Comparison of ENCODE assay signal across 14 cellular contexts in the genomic region with DNA sequence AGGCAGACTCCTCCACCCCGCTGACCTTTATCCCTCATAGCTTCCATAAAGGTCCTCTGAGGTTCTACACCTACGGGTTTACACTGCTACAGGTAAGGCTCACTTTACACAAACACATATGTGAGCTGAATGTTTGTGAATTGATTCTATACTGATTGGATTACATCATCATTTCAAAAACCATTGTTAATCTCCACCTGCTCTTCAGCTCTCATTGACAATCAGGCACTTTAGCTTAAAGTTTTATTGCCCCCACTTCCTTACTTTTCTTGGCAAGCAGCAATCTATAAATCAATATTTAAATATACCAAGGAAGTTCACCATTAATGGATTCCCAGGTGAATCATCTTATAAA. TPM values are rescaled to one million over a fixed set of nuclear protein-coding genes. Genes with fewer than 3 reads are reported as not detected.
DNase-seq lines count a peak whose midpoint lies in the region; ATAC-seq, FAIRE-seq and TF ChIP-seq lines count a peak whose summit lies in the region.
"Had no signal": no experiment of that assay in that cellular context is flagged by ENCODE, and none has a peak within 500 bp of the region (broad histone marks: within the 10 kb centered on the region; RNA-seq: fewer than 3 reads in every experiment).

No MANE protein-coding gene starts in this region.

- no peak overlapping the region for H3K4me3 ChIP-seq in HepG2 (replicated peaks in 1 of 3; ENCODE audit: insufficient read depth in 1 of 3, low read depth in 2 of 3, low read length in 3 of 3)
- no peak overlapping the region for H3K4me3 ChIP-seq in right lobe of liver
- no peak overlapping the region for H3K4me3 ChIP-seq in endodermal cell (ENCODE audit: low read length)
- H3K4me3 ChIP-seq in lower leg skin (ENCODE audit: low read depth, poor library complexity, severe bottlenecking) = no peak overlapping the region

- no peaks in the 10 kb centered on the region for H3K79me2 ChIP-seq in HepG2 (ENCODE audit: insufficient read depth, low read length)

- H3K4me3 Mint-ChIP-seq in endodermal cell (peak overlapping the region; percentile 61), type B pancreatic cell (peak overlapping the region; percentile 87)

- ATAC-seq in HepG2 (no peak), right lobe of liver (no peak)

- no peak for DNase-seq in HepG2 (ENCODE audit: low spot score)
- no peak for DNase-seq in right lobe of liver
- DNase-seq in NCI-H748 (lab: John Stamatoyannopoulos, UW; ENCODE audit: unreplicated experiment) = peak; percentile 82
- DNase-seq in endodermal cell = no peak
- no peak for DNase-seq in type B pancreatic cell (ENCODE audit: extremely low spot score, unreplicated experiment)
- DNase-seq in occipital lobe (lab: John Stamatoyannopoulos, UW) = no peak
- DNase-seq in lower leg skin (ENCODE audit: low spot score in 2 of 2) = no peak
- no peak for DNase-seq in retina
- DNase-seq: activated CD4-positive, alpha-beta T cell treated with anti-CD3 and anti-CD28 coated beads, Interleukin-2, amount 50 U/mL, for 4 hours; NCI-H1930; stimulated activated CD4-positive, alpha-beta T cell treated with anti-CD3 and anti-CD28 coated beads, Interleukin-2, amount 100 ng/mL, for 24 hours had no signal

- H3K9ac ChIP-seq in HepG2 (ENCODE audit: insufficient read depth, low read depth, low read length) (no peak overlapping the region), endodermal cell (ENCODE audit: extremely low read depth, low read length, poor library complexity, severe bottlenecking) (no peak overlapping the region)

- TF ChIP-seq CTCF in HepG2 (CRISPR knock-in tag; IDR thresholded peaks at IDR 0.05) (no peak), right lobe of liver (IDR thresholded peaks at IDR 0.05) (no peak), endodermal cell (conservative IDR thresholded peaks at IDR 0.05) (no peak), type B pancreatic cell (conservative IDR thresholded peaks at IDR 0.05) (no peak), lower leg skin (IDR thresholded peaks at IDR 0.05) (no peak)

- TF ChIP-seq EP300 in HepG2 (IDR thresholded peaks at IDR 0.05; ENCODE audit: low read depth in 2 of 2, low read length in 2 of 2) (no peak), HepG2 (CRISPR knock-in tag; IDR thresholded peaks at IDR 0.05; ENCODE audit: borderline replicate concordance) (no peak)

- no peaks in the 10 kb centered on the region for H4K20me1 ChIP-seq in HepG2 (ENCODE audit: insufficient read depth, low read length)

- in situ Hi-C loops in HepG2 (cut with HindIII; ENCODE audit: extremely low pct_ligation_motif_present, low pct_unique_long_range_greater_than_20kb) = no loop called here

- no peak overlapping the region for H3K27ac ChIP-seq in HepG2 (ENCODE audit: extremely low read length, insufficient read depth, low read length)
- no peak overlapping the region for H3K27ac ChIP-seq in right lobe of liver
- no peak overlapping the region for H3K27ac ChIP-seq in endodermal cell (ENCODE audit: low read depth, low read length)
- H3K27ac ChIP-seq: brain microvascular endothelial cell had no signal

- BruUV-seq in HepG2 (replicated peaks; lab: Mats Ljungman, UMichigan) = no TSS peak

- CTCF ChIA-PET in HepG2 (lab: Yijun Ruan, JAX; ENCODE audit: low intra/inter-chr PET ratio, low total read pairs) = no interaction called here

- TF ChIP-seq POLR2A in HepG2 (IDR thresholded peaks at IDR 0.05; ENCODE audit: insufficient read depth in 1 of 2, low read depth in 2 of 2, low read length in 2 of 2) (no peak), right lobe of liver (IDR thresholded peaks at IDR 0.05) (no peak), lower leg skin (IDR thresholded peaks at IDR 0.05) (no peak)

- H3K27me3 ChIP-seq in HepG2 (ENCODE audit: control insufficient read depth in 1 of 2, insufficient read depth in 2 of 2, low read length in 2 of 2) (peaks cover 2 to 47% of the 10 kb centered on the region in 2 experiments), right lobe of liver (no peaks in the 10 kb centered on the region), endodermal cell (ENCODE audit: control insufficient read depth, insufficient read depth, low read length, poor library complexity, severe bottlenecking) (no peaks in the 10 kb centered on the region)
- H3K27me3 ChIP-seq: brain microvascular endothelial cell, esophagus muscularis mucosa had no signal

- H3K9me3 Mint-ChIP-seq in endodermal cell = no peaks in the 10 kb centered on the region
- peaks cover 5% of the 10 kb centered on the region for H3K9me3 Mint-ChIP-seq in type B pancreatic cell

- no peak for TF ChIP-seq RAD21 in HepG2 (CRISPR knock-in tag; IDR thresholded peaks at IDR 0.05)

- POLR2A ChIA-PET in HepG2 (lab: Yijun Ruan, JAX) = no interaction called here

- H3K27ac Mint-ChIP-seq in endodermal cell (peak overlapping the region; percentile 13), type B pancreatic cell (no peak overlapping the region)

- no peak overlapping the region for H3K4me2 ChIP-seq in HepG2 (ENCODE audit: low read depth, low read length)

- H3K36me3 ChIP-seq in HepG2 (replicated peaks in 1 of 2; ENCODE audit: control insufficient read depth in 1 of 2, insufficient read depth in 2 of 2, low read length in 2 of 2) = no peaks in the 10 kb centered on the region
- H3K36me3 ChIP-seq in right lobe of liver = no peaks in the 10 kb centered on the region
- H3K36me3 ChIP-seq in endodermal cell (ENCODE audit: control insufficient read depth, insufficient read depth, low read length) = no peaks in the 10 kb centered on the region
- H3K36me3 ChIP-seq: brain microvascular endothelial cell, esophagus muscularis mucosa had no signal

- H3K4me1 Mint-ChIP-seq in endodermal cell (peaks cover 56% of the 10 kb centered on the region), type B pancreatic cell (ENCODE audit: unreplicated experiment) (peaks cover 48% of the 10 kb centered on the region)

- H3K36me3 Mint-ChIP-seq in endodermal cell (ENCODE audit: low read depth) (no peaks in the 10 kb centered on the region), type B pancreatic cell (no peaks in the 10 kb centered on the region)

- 0 out of 2 replicates have a peak, but pooled peaks cover 7% of the 10 kb centered on the region for H3K4me1 ChIP-seq in HepG2 (ENCODE audit: insufficient read depth, low read length)
- peaks cover 0 to 27% (median 3%) of the 10 kb centered on the region in 4 donors for H3K4me1 ChIP-seq in right lobe of liver
- H3K4me1 ChIP-seq in endodermal cell (ENCODE audit: control insufficient read depth, insufficient read depth, low read length) = peaks cover 19% of the 10 kb centered on the region

- intact Hi-C loops in HepG2 (cut with micrococcal nuclease; ENCODE audit: unreplicated experiment) = no loop called here
- intact Hi-C loops in right lobe of liver (cut with DNase I) = no loop called here
- intact Hi-C loops in lower leg skin (cut with DNase I; ENCODE audit: low total_unique reads) = no loop called here

- no peak for FAIRE-seq in HepG2 (lab: Jason Lieb, UNC)
- FAIRE-seq: islet of Langerhans had no signal

- WGBS in HepG2 (ENCODE audit: low lambda C conversion rate) = 0% methylated on average over 2 of the region's 2 CpGs
- 48% methylated on average over 2 of the region's 2 CpGs for WGBS in right lobe of liver (ENCODE audit: insufficient coverage, low coverage, low lambda C conversion rate, missing lambda C conversion rate)
- WGBS in endodermal cell (ENCODE audit: insufficient coverage in 1 of 2, insufficient read length in 1 of 2), 2 experiments = 62% methylated on average over 2 of the region's 2 CpGs; no CpG with 5 or more reads in 1 of the 2 experiments
- WGBS in lower leg skin, 2 donors = 66 to 67% methylated on average over 2 of the region's 2 CpGs

- H2AFZ ChIP-seq in HepG2 (ENCODE audit: low read length) = no peak overlapping the region

- no peaks in the 10 kb centered on the region for H3K9me3 ChIP-seq in HepG2 (ENCODE audit: low read length)
- no peaks in the 10 kb centered on the region for H3K9me3 ChIP-seq in right lobe of liver
- H3K9me3 ChIP-seq in endodermal cell (ENCODE audit: control insufficient read depth, low read length) = peaks cover 6% of the 10 kb centered on the region
- H3K9me3 ChIP-seq: esophagus muscularis mucosa had no signal

- no peaks in the 10 kb centered on the region for H3K27me3 Mint-ChIP-seq in endodermal cell (ENCODE audit: insufficient read depth)
- H3K27me3 Mint-ChIP-seq in type B pancreatic cell = peaks cover 57% of the 10 kb centered on the region

RNA-seq across cellular contexts. Expression of a gene that starts 12.9 kb away (rescaled TPM):
- not detected in 2 replicates for total RNA-seq in HepG2 (2016; rRNA removed; fragmentation: Illumina TruSeq; extraction: Trizol)
- total RNA-seq in HepG2 (2016; cell fraction: cytosol; rRNA removed; fragmentation: Illumina TruSeq; extraction: Trizol; ENCODE audit: low read depth) = not detected in 2 replicates
- not detected in 2 replicates for total RNA-seq in HepG2 (2016; cell fraction: insoluble cytoplasmic fraction; rRNA removed; fragmentation: Illumina TruSeq; extraction: Trizol)
- total RNA-seq in HepG2 (2016; cell fraction: membrane; rRNA removed; fragmentation: Illumina TruSeq; extraction: Trizol) = not detected in 2 replicates
- not detected in 2 replicates for total RNA-seq in HepG2 (2016; cell fraction: nucleus; rRNA removed; fragmentation: Illumina TruSeq; extraction: Trizol)
- polyA plus RNA-seq in HepG2 (2011; rRNA removed) = not detected in 2 replicates
- polyA plus RNA-seq in HepG2 (2011; cell fraction: cytosol; rRNA removed) = not detected in 2 replicates
- polyA plus RNA-seq in HepG2 (2011; cell fraction: nucleus; rRNA removed) = not detected in 2 replicates
- polyA plus RNA-seq in HepG2 (2012) = not detected in 2 replicates
- not detected in 2 replicates for polyA plus RNA-seq in HepG2 (2016; cell fraction: cytosol; fragmentation: Illumina TruSeq; extraction: Trizol; ENCODE audit: low read depth)
- not detected in 2 replicates for polyA plus RNA-seq in HepG2 (2016; cell fraction: insoluble cytoplasmic fraction; fragmentation: Illumina TruSeq; extraction: Trizol; ENCODE audit: low read depth)
- not detected in 2 replicates for polyA plus RNA-seq in HepG2 (2016; cell fraction: membrane; fragmentation: Illumina TruSeq; extraction: Trizol; ENCODE audit: low read depth)
- polyA plus RNA-seq in HepG2 (2016; cell fraction: nucleus; fragmentation: Illumina TruSeq; extraction: Trizol; ENCODE audit: insufficient read depth, low read depth) = not detected in 2 replicates
- polyA minus RNA-seq in HepG2 (2011; rRNA and poly(A)+ RNA removed; ENCODE audit: low replicate concordance) = 3.1 TPM in 1 of 2 replicates, not detected in the other
- not detected in 2 replicates for polyA minus RNA-seq in HepG2 (2011; cell fraction: cytosol; rRNA and poly(A)+ RNA removed)
- not detected in 2 replicates for polyA minus RNA-seq in HepG2 (2011; cell fraction: nucleus; rRNA and poly(A)+ RNA removed)
- total RNA-seq in right lobe of liver = 1 to 10 TPM in 3 of 6 experiments, under 1 TPM in 3; 0.15 to 3.4 (median 0.99) TPM
- total RNA-seq in endodermal cell = 10 to 100 TPM; 14.8 to 19.4 TPM
- 42.3 TPM for polyA plus RNA-seq in endodermal cell (2013, experiment 1 of 2)
- 38.7 TPM for polyA plus RNA-seq in endodermal cell (2013, experiment 2 of 2)
- 9.7 and 14.6 TPM in 2 replicates for total RNA-seq in type B pancreatic cell (ENCODE audit: low replicate concordance)
- 1.6 TPM for total RNA-seq in occipital lobe
- total RNA-seq in lower leg skin = 1 to 10 TPM in 2 of 4 donors, under 1 TPM in 1, not detected in 1; 0.37 to 1.2 (median 1.1) TPM

RNA-seq across cellular contexts. Expression of a gene that starts 28.0 kb away (rescaled TPM):
- 0.13 and 0.20 TPM in 2 replicates for total RNA-seq in HepG2 (2016; rRNA removed; fragmentation: Illumina TruSeq; extraction: Trizol)
- total RNA-seq in HepG2 (2016; cell fraction: cytosol; rRNA removed; fragmentation: Illumina TruSeq; extraction: Trizol; ENCODE audit: low read depth) = not detected in 2 replicates
- total RNA-seq in HepG2 (2016; cell fraction: insoluble cytoplasmic fraction; rRNA removed; fragmentation: Illumina TruSeq; extraction: Trizol) = 0.09 and 0.12 TPM in 2 replicates
- total RNA-seq in HepG2 (2016; cell fraction: membrane; rRNA removed; fragmentation: Illumina TruSeq; extraction: Trizol) = 0.07 TPM in 1 of 2 replicates, not detected in the other
- total RNA-seq in HepG2 (2016; cell fraction: nucleus; rRNA removed; fragmentation: Illumina TruSeq; extraction: Trizol) = 0.09 TPM in 2 replicates
- 0.05 and 0.16 TPM in 2 replicates for polyA plus RNA-seq in HepG2 (2011; rRNA removed)
- polyA plus RNA-seq in HepG2 (2011; cell fraction: cytosol; rRNA removed) = 0.01 and 0.09 TPM in 2 replicates
- 0.06 and 0.29 TPM in 2 replicates for polyA plus RNA-seq in HepG2 (2011; cell fraction: nucleus; rRNA removed)
- polyA plus RNA-seq in HepG2 (2012) = 0.04 and 0.08 TPM in 2 replicates
- not detected in 2 replicates for polyA plus RNA-seq in HepG2 (2016; cell fraction: cytosol; fragmentation: Illumina TruSeq; extraction: Trizol; ENCODE audit: low read depth)
- 0.15 TPM in 1 of 2 replicates, not detected in the other for polyA plus RNA-seq in HepG2 (2016; cell fraction: insoluble cytoplasmic fraction; fragmentation: Illumina TruSeq; extraction: Trizol; ENCODE audit: low read depth)
- not detected in 2 replicates for polyA plus RNA-seq in HepG2 (2016; cell fraction: membrane; fragmentation: Illumina TruSeq; extraction: Trizol; ENCODE audit: low read depth)
- polyA plus RNA-seq in HepG2 (2016; cell fraction: nucleus; fragmentation: Illumina TruSeq; extraction: Trizol; ENCODE audit: insufficient read depth, low read depth) = 0.15 and 0.18 TPM in 2 replicates
- polyA minus RNA-seq in HepG2 (2011; rRNA and poly(A)+ RNA removed; ENCODE audit: low replicate concordance) = 0.04 and 1.8 TPM in 2 replicates
- polyA minus RNA-seq in HepG2 (2011; cell fraction: cytosol; rRNA and poly(A)+ RNA removed) = not detected in 2 replicates
- 0.13 and 0.37 TPM in 2 replicates for polyA minus RNA-seq in HepG2 (2011; cell fraction: nucleus; rRNA and poly(A)+ RNA removed)
- total RNA-seq in right lobe of liver = 1 to 10 TPM; 1.8 to 3.3 (median 2.1) TPM
- total RNA-seq in endodermal cell = 1 to 10 TPM; 2.6 to 3.1 TPM
- polyA plus RNA-seq in endodermal cell (2013, experiment 1 of 2) = 2.2 TPM
- 2.4 TPM for polyA plus RNA-seq in endodermal cell (2013, experiment 2 of 2)
- 4.2 and 5.0 TPM in 2 replicates for total RNA-seq in type B pancreatic cell (ENCODE audit: low replicate concordance)
- 4.1 TPM for total RNA-seq in occipital lobe
- 1 to 10 TPM; 6.1 to 8.0 (median 7.1) TPM for total RNA-seq in lower leg skin
